20 cellular contexts compared by ENCODE assay signal in the genomic region with DNA sequence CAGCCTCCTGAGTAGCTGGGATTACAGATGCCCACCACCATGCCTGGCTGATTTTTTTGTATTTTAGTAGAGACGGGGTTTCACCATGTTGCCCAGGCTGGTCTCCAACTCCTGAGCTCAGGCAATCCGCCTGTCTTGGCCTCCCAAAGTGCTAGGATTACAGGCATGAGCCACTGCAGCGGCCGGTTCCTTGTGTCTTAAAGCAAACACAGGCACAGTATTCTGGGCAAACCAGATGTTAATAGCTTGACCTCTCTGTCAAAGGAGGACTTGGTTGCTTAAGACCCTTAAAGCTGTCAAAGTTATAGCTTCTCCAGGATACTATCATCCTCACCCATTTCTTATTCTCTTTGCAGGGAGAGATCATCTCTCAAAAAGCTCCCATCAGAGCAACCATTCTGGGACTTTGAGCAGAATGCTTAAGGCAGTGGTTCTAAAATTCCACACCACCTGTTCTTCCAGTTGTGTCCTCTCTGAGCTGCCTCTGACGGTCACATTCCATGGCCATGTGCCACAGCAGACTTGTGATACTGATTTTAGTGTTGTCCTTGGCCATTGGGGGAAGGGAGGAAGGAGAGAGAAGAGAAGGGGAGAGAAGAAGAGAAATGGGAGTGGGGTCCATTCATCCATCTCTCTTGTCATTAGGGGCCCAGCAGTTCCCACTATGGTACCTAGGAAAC.
A peak's percentile ranks its signal among the peaks of the same experiment; 100 is the strongest.
DNase-seq lines count a peak whose midpoint lies in the region; ATAC-seq and TF ChIP-seq lines count a peak whose summit lies in the region.
"Had no signal": no experiment of that assay in that cellular context is flagged by ENCODE, and none has a peak within 500 bp of the region (broad histone marks: within the 10 kb centered on the region; RNA-seq: fewer than 3 reads in every experiment).

No MANE protein-coding gene starts in this region.

- H3K9me3 ChIP-seq in IMR-90 (ENCODE audit: control insufficient read depth, insufficient read depth, low read length), result no peaks in the 10 kb centered on the region
- no peaks in the 10 kb centered on the region for H3K9me3 ChIP-seq in mesenchymal stem cell (ENCODE audit: control insufficient read depth, low read length)
- no peaks in the 10 kb centered on the region for H3K9me3 ChIP-seq in stomach

- in situ Hi-C loops in IMR-90 (cut with MboI; ENCODE audit: low sequenced_read_pairs), result no loop called here

- H2BK5ac ChIP-seq in IMR-90 (ENCODE audit: low read depth, low read length, poor library complexity, severe bottlenecking), result peak overlapping the region; percentile 13
- H2BK5ac ChIP-seq in mesenchymal stem cell (ENCODE audit: low read depth, low read length, poor library complexity, severe bottlenecking), result no peak overlapping the region

- no peaks in the 10 kb centered on the region for H3K36me3 Mint-ChIP-seq in activated CD4-positive, alpha-beta T cell treated with anti-CD3 and anti-CD28 coated beads for 36 hours (ENCODE audit: low read depth)
- H3K36me3 Mint-ChIP-seq: IgD-negative memory B cell; stimulated activated naive B cell treated with anti-CD40 and anti-IgM and Interleukin-4, amounts not matched to agents 10 μg/mL and 1 μg/mL and 100 μg/mL, for 72 hours; T-cell had no signal

- TF ChIP-seq POLR2A in IMR-90 (IDR thresholded peaks at IDR 0.05; ENCODE audit: low read depth, low read length) (no peak), stomach (IDR thresholded peaks at IDR 0.05) (no peak)

- no peak for TF ChIP-seq RAD21 in IMR-90 (IDR thresholded peaks at IDR 0.05; ENCODE audit: low read length)

- no peaks in the 10 kb centered on the region for H3K27me3 Mint-ChIP-seq in activated CD4-positive, alpha-beta T cell treated with anti-CD3 and anti-CD28 coated beads for 36 hours
- H3K27me3 Mint-ChIP-seq: activated CD4-positive, alpha-beta memory T cell treated with anti-CD3 and anti-CD28 coated beads, Interleukin-2, amount 10 ng/mL, durations not matched to agents 7 days and 5 days; IgD-negative memory B cell; stimulated activated naive B cell treated with anti-CD40 and anti-IgM and Interleukin-4, amounts not matched to agents 10 μg/mL and 1 μg/mL and 100 μg/mL, for 72 hours; T-cell had no signal

- H4K5ac ChIP-seq in IMR-90 (ENCODE audit: low read depth, low read length), result no peak overlapping the region; the same call in 1 of the 2 replicates

- H3K4me1 Mint-ChIP-seq in activated CD4-positive, alpha-beta T cell treated with anti-CD3 and anti-CD28 coated beads for 36 hours, result no peaks in the 10 kb centered on the region
- H3K4me1 Mint-ChIP-seq: activated CD4-positive, alpha-beta memory T cell treated with anti-CD3 and anti-CD28 coated beads, Interleukin-2, amount 10 ng/mL, durations not matched to agents 7 days and 5 days; IgD-negative memory B cell; stimulated activated naive B cell treated with anti-CD40 and anti-IgM and Interleukin-4, amounts not matched to agents 10 μg/mL and 1 μg/mL and 100 μg/mL, for 72 hours; T-cell had no signal

- POLR2A ChIA-PET in IMR-90 (lab: Charles Lee; ENCODE audit: unreplicated experiment), result no interaction called here
- POLR2A ChIA-PET in activated CD4-positive, alpha-beta T cell treated with anti-CD3 and anti-CD28 coated beads for 36 hours (lab: Charles Lee), result no interaction called here

- no peak for TF ChIP-seq EP300 in stomach (IDR thresholded peaks at IDR 0.05)

- H3K4ac ChIP-seq in IMR-90 (ENCODE audit: low read depth, low read length) (no peak overlapping the region), mesenchymal stem cell (ENCODE audit: low read depth in 1 of 2, low read length in 2 of 2) (no peak overlapping the region)

- H3K9ac ChIP-seq in IMR-90 (ENCODE audit: low read depth, low read length) (no peak overlapping the region), mesenchymal stem cell (ENCODE audit: low read length) (peak overlapping the region; percentile 35)
- H3K9ac ChIP-seq: parathyroid adenoma had no signal

- H3K14ac ChIP-seq in IMR-90 (replicated peaks; ENCODE audit: low read depth, low read length) (no peak overlapping the region), mesenchymal stem cell (ENCODE audit: low read length in 2 of 2) (no peak overlapping the region)

- H3K23ac ChIP-seq in IMR-90 (ENCODE audit: low read depth, low read length) (no peak overlapping the region), mesenchymal stem cell (ENCODE audit: low read length in 2 of 2) (no peak overlapping the region)

- peak overlapping the region; percentile 24; the same call in 1 of the 2 replicates for H3K18ac ChIP-seq in IMR-90 (ENCODE audit: low read depth, low read length)
- H3K18ac ChIP-seq in mesenchymal stem cell (ENCODE audit: low read depth in 1 of 2, low read length in 2 of 2), result peak overlapping the region; percentile 23 to 54

- H2AFZ ChIP-seq in IMR-90 (replicated peaks; ENCODE audit: low read length, poor library complexity) (no peak overlapping the region), mesenchymal stem cell (ENCODE audit: low read depth, low read length) (no peak overlapping the region)
- H2AFZ ChIP-seq: parathyroid adenoma had no signal

- no peak overlapping the region for H2BK15ac ChIP-seq in IMR-90 (ENCODE audit: low read depth, low read length)
- H2BK15ac ChIP-seq in mesenchymal stem cell (ENCODE audit: low read depth, poor library complexity, severe bottlenecking), result no peak overlapping the region

- no peak overlapping the region for H3K4me2 ChIP-seq in IMR-90 (ENCODE audit: low read depth, low read length)
- H3K4me2 ChIP-seq in mesenchymal stem cell (ENCODE audit: low read length, poor library complexity, severe bottlenecking), result no peak overlapping the region

- peaks cover 2% of the 10 kb centered on the region for H3K9me3 Mint-ChIP-seq in activated CD4-positive, alpha-beta T cell treated with anti-CD3 and anti-CD28 coated beads for 36 hours (ENCODE audit: low read depth)
- H3K9me3 Mint-ChIP-seq: endodermal cell; stimulated activated naive B cell treated with anti-CD40 and anti-IgM and Interleukin-4, amounts not matched to agents 10 μg/mL and 1 μg/mL and 100 μg/mL, for 72 hours had no signal

- no TSS peak for BruUV-seq in IMR-90 (replicated peaks; lab: Mats Ljungman, UMichigan)

- H2BK120ac ChIP-seq in IMR-90 (ENCODE audit: low read depth, low read length) (no peak overlapping the region), mesenchymal stem cell (ENCODE audit: low read depth, low read length) (no peak overlapping the region)

- H4K20me1 ChIP-seq in IMR-90 (ENCODE audit: insufficient read depth, low read length), result no peaks in the 10 kb centered on the region; the same call in 1 of the 2 replicates

- H3K4me3 ChIP-seq in IMR-90 (ENCODE audit: insufficient read depth, low read depth, low read length) (no peak overlapping the region), epithelial cell of esophagus (ENCODE audit: low read length) (no peak overlapping the region), mesenchymal stem cell (ENCODE audit: insufficient read depth in 1 of 2, low read depth in 1 of 2, low read length in 2 of 2) (no peak overlapping the region), stomach (no peak overlapping the region)

- H2BK20ac ChIP-seq in IMR-90 (ENCODE audit: low read depth, low read length), result no peak overlapping the region

- no peak overlapping the region for H3K27ac Mint-ChIP-seq in activated CD4-positive, alpha-beta T cell treated with anti-CD3 and anti-CD28 coated beads for 36 hours
- H3K27ac Mint-ChIP-seq: activated CD4-positive, alpha-beta memory T cell treated with anti-CD3 and anti-CD28 coated beads, Interleukin-2, amount 10 ng/mL, durations not matched to agents 7 days and 5 days; activated T-cell treated with anti-CD3 and anti-CD28 coated beads, Interleukin-2, amount 50 U/mL, for 72 hours; endodermal cell; IgD-negative memory B cell; stimulated activated naive B cell treated with anti-CD40 and anti-IgM and Interleukin-4, amounts not matched to agents 10 μg/mL and 1 μg/mL and 100 μg/mL, for 72 hours; T-cell had no signal

- dilution Hi-C loops in IMR-90 (cut with HindIII; ENCODE audit: low sequenced_read_pairs, unreplicated experiment), result no loop called here

- no peak overlapping the region for H3K4me3 Mint-ChIP-seq in activated CD4-positive, alpha-beta T cell treated with anti-CD3 and anti-CD28 coated beads for 36 hours
- H3K4me3 Mint-ChIP-seq: activated CD4-positive, alpha-beta memory T cell treated with anti-CD3 and anti-CD28 coated beads, Interleukin-2, amount 10 ng/mL, durations not matched to agents 7 days and 5 days; activated T-cell treated with anti-CD3 and anti-CD28 coated beads, Interleukin-2, amount 50 U/mL, for 72 hours; endodermal cell; IgD-negative memory B cell; stimulated activated naive B cell treated with anti-CD40 and anti-IgM and Interleukin-4, amounts not matched to agents 10 μg/mL and 1 μg/mL and 100 μg/mL, for 72 hours; T-cell had no signal

- DNase-seq in IMR-90 (no peak), epithelial cell of esophagus (ENCODE audit: low read depth) (peak; percentile 46), mesenchymal stem cell (peak; percentile 54), stomach (peak; percentile 43), NCI-H1436 (lab: John Stamatoyannopoulos, UW) (no peak), HPDE6-E6E7 (ENCODE audit: extremely low spot score) (no peak)
- DNase-seq in activated CD4-positive, alpha-beta T cell treated with anti-CD3 and anti-CD28 coated beads for 36 hours, result no peak
- DNase-seq: activated CD4-positive, alpha-beta memory T cell treated with anti-CD3 and anti-CD28 coated beads, Interleukin-2, amount 10 ng/mL, durations not matched to agents 7 days and 5 days; activated T-cell treated with anti-CD3 and anti-CD28 coated beads, Interleukin-2, amount 50 U/mL, for 72 hours; cerebellar nuclear complex; endodermal cell; midbrain; NCI-H69; stimulated activated CD4-positive, alpha-beta T cell treated with anti-CD3 and anti-CD28 coated beads, Interleukin-12 subunit alpha, Interleukin-12 subunit beta, amount 100 ng/mL, for 4 hours; stimulated activated naive B cell treated with anti-CD40 and anti-IgM and Interleukin-4, amounts not matched to agents 10 μg/mL and 1 μg/mL and 100 μg/mL, for 72 hours; T-cell; WERI-Rb-1 had no signal

- H2AK9ac ChIP-seq in IMR-90 (replicated peaks; ENCODE audit: low read depth, low read length, poor library complexity), result no peak overlapping the region

- CTCF ChIA-PET in IMR-90 (lab: Yijun Ruan, JAX), result interaction anchor here (1.1 to 1.6 kb wide), 2 partner anchors 16 to 33 kb away, joined by 3 read pairs; no protein-coding TSS in a partner anchor
- CTCF ChIA-PET in activated CD4-positive, alpha-beta T cell treated with anti-CD3 and anti-CD28 coated beads for 36 hours (lab: Charles Lee), result interaction anchor here (0.5 kb wide), 1 partner anchor 1205 kb away, joined by 3 read pairs; no protein-coding TSS in a partner anchor

- no peak overlapping the region for H3K27ac ChIP-seq in IMR-90 (ENCODE audit: insufficient read depth, low read length)
- no peak overlapping the region for H3K27ac ChIP-seq in mesenchymal stem cell (ENCODE audit: low read length, poor library complexity, severe bottlenecking)
- H3K27ac ChIP-seq in stomach, result peak overlapping the region in 4 of 5 donors; percentile 53 to 81 (median 59)
- H3K27ac ChIP-seq: parathyroid adenoma, WERI-Rb-1 had no signal

- peaks cover 13% of the 10 kb centered on the region; the same call in 1 of the 2 replicates for H3K9me1 ChIP-seq in IMR-90 (ENCODE audit: insufficient read depth, low read length)

- H3K79me1 ChIP-seq in IMR-90 (ENCODE audit: low read depth in 1 of 2, low read length in 2 of 2) (peaks cover 9 to 22% of the 10 kb centered on the region in 2 experiments; a peak in 3 of 4 replicates), mesenchymal stem cell (replicated peaks; ENCODE audit: low read length, poor library complexity, severe bottlenecking) (peaks cover 14% of the 10 kb centered on the region)

- TF ChIP-seq CTCF in IMR-90 (conservative IDR thresholded peaks at IDR 0.05; ENCODE audit: low read depth, low read length) (no peak), epithelial cell of esophagus (IDR thresholded peaks at IDR 0.05; ENCODE audit: insufficient read depth, low read depth, low read length, missing control alignments) (no peak), stomach (IDR thresholded peaks at IDR 0.05) (no peak)

- H2AK5ac ChIP-seq in IMR-90 (ENCODE audit: low read depth, low read length) (peak overlapping the region; percentile 54; the same call in 1 of the 2 replicates), mesenchymal stem cell (ENCODE audit: low read length, severe bottlenecking) (no peak overlapping the region)

- H3K56ac ChIP-seq in IMR-90 (ENCODE audit: extremely low read depth, insufficient read depth, low read length), result no peak overlapping the region

- H4K91ac ChIP-seq in IMR-90 (ENCODE audit: insufficient read depth, low read depth, low read length) (no peak overlapping the region), mesenchymal stem cell (ENCODE audit: low read length) (no peak overlapping the region)

- H3K4me1 ChIP-seq in IMR-90 (ENCODE audit: control insufficient read depth, insufficient read depth, low read length) (peaks cover 20% of the 10 kb centered on the region), mesenchymal stem cell (ENCODE audit: control insufficient read depth, insufficient read depth, low read depth, low read length) (peaks cover 12% of the 10 kb centered on the region), stomach (peaks cover 32 to 89% (median 74%) of the 10 kb centered on the region in 4 donors)

- H3K27me3 ChIP-seq in IMR-90 (ENCODE audit: control insufficient read depth, insufficient read depth, low read length) (no peaks in the 10 kb centered on the region), mesenchymal stem cell (ENCODE audit: control insufficient read depth in 1 of 2, insufficient read depth in 1 of 2, low read length in 2 of 2) (no peaks in the 10 kb centered on the region), stomach (no peaks in the 10 kb centered on the region)

- ATAC-seq in IMR-90 (ENCODE audit: low read depth) (no peak), HG03139 (IDR thresholded peaks at IDR 0.05; ENCODE audit: unreplicated experiment) (no peak)
- ATAC-seq in activated CD4-positive, alpha-beta T cell treated with anti-CD3 and anti-CD28 coated beads for 36 hours, result no peak
- ATAC-seq: activated T-cell treated with anti-CD3 and anti-CD28 coated beads, Interleukin-2, amount 50 U/mL, for 72 hours; stimulated activated naive B cell treated with anti-CD40 and anti-IgM and Interleukin-4, amounts not matched to agents 10 μg/mL and 1 μg/mL and 100 μg/mL, for 72 hours; T-cell had no signal

- WGBS in IMR-90 (ENCODE audit: extremely low coverage in 2 of 2, insufficient read length in 1 of 2), 2 experiments, result 100% methylated on average over 3 of the region's 5 CpGs; no CpG with 5 or more reads in 1 of the 2 experiments
- WGBS in mesenchymal stem cell, result 62% methylated on average over 5 of the region's 5 CpGs
- WGBS in stomach, 5 donors, result 50 to 63% (median 59%) methylated on average over 5 of the region's 5 CpGs

- peaks cover 14% of the 10 kb centered on the region for H3K36me3 ChIP-seq in IMR-90 (ENCODE audit: control insufficient read depth, insufficient read depth, low read length)
- H3K36me3 ChIP-seq in mesenchymal stem cell (ENCODE audit: control insufficient read depth in 1 of 2, insufficient read depth in 2 of 2, low read depth in 1 of 2, low read length in 2 of 2), result peaks cover 0 to 11% of the 10 kb centered on the region in 2 experiments
- no peaks in the 10 kb centered on the region for H3K36me3 ChIP-seq in stomach
- H3K36me3 ChIP-seq: WERI-Rb-1 had no signal

- intact Hi-C loops in IMR-90 (cut with micrococcal nuclease), result loop anchor here (5.0 kb wide), 1 partner anchor 131 kb away; no protein-coding TSS in a partner anchor
- intact Hi-C loops in stomach (cut with DNase I; ENCODE audit: low total_unique reads), result no loop called here
- intact Hi-C loops in activated CD4-positive, alpha-beta T cell treated with anti-CD3 and anti-CD28 coated beads for 36 hours (cut with DNase I, micrococcal nuclease), result no loop called here

- no peak overlapping the region for H4K8ac ChIP-seq in IMR-90 (ENCODE audit: low read depth in 2 of 2, low read length in 2 of 2)
- no peak overlapping the region for H4K8ac ChIP-seq in mesenchymal stem cell (ENCODE audit: low read length)

- H2BK12ac ChIP-seq in mesenchymal stem cell (ENCODE audit: low read length in 2 of 2), result peak overlapping the region; percentile 18 to 93

Comparison
In these comparisons a context has a peak if more than half of its experiments do, and no peak if none do; other contexts are left out.
1. DNase-seq: peak in epithelial cell of esophagus (single experiment), mesenchymal stem cell (single experiment) and stomach (single experiment); none in IMR-90 (single experiment), NCI-H1436 (single experiment), HPDE6-E6E7 (single experiment) and activated CD4-positive, alpha-beta T cell treated with anti-CD3 and anti-CD28 coated beads for 36 hours (single experiment).
2. H3K27ac ChIP-seq: peak in stomach (4 of 5); none in IMR-90 (single experiment) and mesenchymal stem cell (single experiment).